In the genomic region with DNA sequence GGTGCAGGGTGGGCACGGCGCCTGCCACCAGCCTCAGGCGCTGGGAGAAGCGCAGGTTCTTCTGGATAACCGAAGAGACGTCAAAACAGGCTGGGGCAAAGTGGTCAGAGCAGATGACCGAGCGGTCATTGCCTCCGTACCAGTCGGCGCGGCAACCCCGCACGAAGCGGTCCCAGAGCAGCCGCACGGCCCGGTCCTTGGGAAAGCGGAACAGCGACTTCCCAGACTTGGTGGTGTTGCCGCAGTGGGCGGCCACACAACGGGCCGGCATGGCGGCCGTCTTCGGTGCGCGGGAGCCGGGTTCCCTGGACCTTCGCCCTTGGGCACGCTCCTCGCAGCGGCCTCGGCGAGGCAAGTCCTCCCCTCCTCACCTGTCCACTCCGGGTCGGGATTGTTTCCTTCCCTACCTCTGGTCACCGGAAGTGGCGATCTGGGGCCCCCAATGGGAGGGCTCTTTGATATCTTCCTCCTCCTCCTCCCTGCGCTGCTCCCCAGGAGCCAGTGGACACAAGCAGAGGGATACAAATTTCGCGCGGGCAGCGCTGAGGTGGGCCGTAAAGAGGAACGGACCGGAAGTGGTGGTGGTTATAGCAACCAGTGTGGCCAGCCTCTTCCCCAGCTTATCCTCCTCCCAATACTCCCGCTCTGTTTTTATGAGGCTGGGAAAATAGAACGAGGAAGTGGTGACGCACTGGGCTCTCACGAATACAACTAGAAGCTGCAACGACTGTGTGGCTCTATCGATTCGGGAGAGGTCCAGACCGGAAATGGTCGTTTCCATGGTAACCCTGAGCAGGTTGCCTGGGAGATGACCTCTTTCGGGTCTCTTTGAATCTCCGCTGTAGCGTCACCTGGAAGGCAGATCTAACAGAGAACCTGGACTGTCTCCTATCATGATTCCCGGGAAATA, we compare ENCODE assay signal across 7 cellular contexts. TPM values are rescaled to one million over a fixed set of nuclear protein-coding genes. Genes with fewer than 3 reads are reported as not detected.
A peak's percentile ranks its signal among the peaks of the same experiment; 100 is the strongest.
DNase-seq lines count a peak whose midpoint lies in the region; ATAC-seq, FAIRE-seq and TF ChIP-seq lines count a peak whose summit lies in the region.

Gene LRRC49 (plus strand): TSS at position 825 of the 910 bp plus-strand sequence. CDS start 69 bp downstream, at position 894.
Gene THAP10 (minus strand): TSS at position 432 of the 910 bp plus-strand sequence. CDS start 161 bp downstream, at position 271.

- DNase-seq in GM12892 (ENCODE audit: insufficient read length) = peak; percentile 37
- peak; percentile 99 for DNase-seq in NCI-H1105 treated with DMSO at 0.1 percent for 48 hours (lab: John Stamatoyannopoulos, UW)
- DNase-seq in cerebellar cortex (ENCODE audit: low spot score) = peak; percentile 98
- DNase-seq in iPS-NIHi7 (ENCODE audit: extremely low spot score) = peak; percentile 83
- DNase-seq in gastrocnemius medialis = peak; percentile 68 to 82

- in situ Hi-C loops in gastrocnemius medialis (cut with MboI; ENCODE audit: low sequenced_read_pairs in 4 of 4) = no loop called here

- no peaks in the 10 kb centered on the region for H3K9me3 ChIP-seq in gastrocnemius medialis

- TF ChIP-seq POLR2A in GM12892 (IDR thresholded peaks at IDR 0.05; ENCODE audit: low read depth, low read length) = peak; percentile 39; the same call in 1 of the 2 replicates
- TF ChIP-seq POLR2A in gastrocnemius medialis (IDR thresholded peaks at IDR 0.05) = no peak

- no peaks in the 10 kb centered on the region for H3K36me3 ChIP-seq in gastrocnemius medialis

- H3K27me3 ChIP-seq in gastrocnemius medialis = no peaks in the 10 kb centered on the region

- peaks cover 6 to 17% of the 10 kb centered on the region in 2 donors for H3K4me1 ChIP-seq in gastrocnemius medialis

- FAIRE-seq in GM12892 (lab: Jason Lieb, UNC) = peak; percentile 95

- intact Hi-C loops in gastrocnemius medialis (cut with DNase I; ENCODE audit: low total_unique reads) = loop anchor here (5.0 to 10.0 kb wide), 3 partner anchors 65 to 553 kb away; no protein-coding TSS in a partner anchor

- H3K4me3 ChIP-seq in gastrocnemius medialis = peak within 1 kb of the TSS; percentile 72 to 88 (median 84)

- peak within 1 kb of the TSS; percentile 64 to 72 (median 67) for H3K27ac ChIP-seq in gastrocnemius medialis

- ATAC-seq in HG02588 (IDR thresholded peaks at IDR 0.05; ENCODE audit: unreplicated experiment) (peak; percentile 76), SK-N-SH treated with all-trans-retinoic acid at 6 μM for 48 hours (peak; percentile 97), gastrocnemius medialis (peak; percentile 95 to 96)

- TF ChIP-seq CTCF in gastrocnemius medialis (IDR thresholded peaks at IDR 0.05 in 4 of 5, conservative IDR thresholded peaks at IDR 0.05 in 1 of 5) = no peak

TF ChIP-seq in SK-N-SH treated with all-trans-retinoic acid at 6 μM for 48 hours, 23 proteins besides CTCF, POLR2A, EP300 and RAD21:
- TF ChIP-seq PATZ1 (CRISPR knock-in tag; IDR thresholded peaks at IDR 0.05; ENCODE audit: borderline replicate concordance) (no peak), ISL1 (CRISPR knock-in tag; IDR thresholded peaks at IDR 0.05) (no peak), CSDC2 (CRISPR knock-in tag; IDR thresholded peaks at IDR 0.05) (peak; percentile 12; the same call in 1 of the 2 replicates), TOX (CRISPR knock-in tag; IDR thresholded peaks at IDR 0.05; ENCODE audit: borderline replicate concordance) (no peak), ZNF565 (CRISPR knock-in tag; conservative IDR thresholded peaks at IDR 0.05; ENCODE audit: low read depth) (no peak), SNAI2 (CRISPR knock-in tag; IDR thresholded peaks at IDR 0.05) (no peak)

RNA-seq across cellular contexts. Expression of gene LRRC49, which starts in this region (rescaled TPM):
- 1.9 TPM for polyA plus RNA-seq in GM12892 (2012; ENCODE audit: missing spikeins)
- total RNA-seq in gastrocnemius medialis = 1 to 10 TPM in 3 of 4 donors, under 1 TPM in 1; 0.51 to 5.0 (median 2.8) TPM

RNA-seq across cellular contexts. Expression of gene THAP10, which starts in this region (rescaled TPM):
- 0.85 TPM for polyA plus RNA-seq in GM12892 (2012; ENCODE audit: missing spikeins)
- 1 to 10 TPM in 2 of 4 donors, under 1 TPM in 2; 0.46 to 2.3 (median 1.1) TPM for total RNA-seq in gastrocnemius medialis

Comparison
In these comparisons a context has a peak if more than half of its experiments do, and no peak if none do; other contexts are left out.
1. Peak in every context shown above with its lines: DNase-seq, ATAC-seq, H3K4me3 ChIP-seq and H3K27ac ChIP-seq.
2. DNase-seq: peak in every context shown above with its lines; median percentile 99 in NCI-H1105 treated with DMSO at 0.1 percent for 48 hours; 98 in cerebellar cortex; 83 in iPS-NIHi7; 75 in gastrocnemius medialis; 37 in GM12892.